ENCODE assay signal across 8 cellular contexts in the genomic region with DNA sequence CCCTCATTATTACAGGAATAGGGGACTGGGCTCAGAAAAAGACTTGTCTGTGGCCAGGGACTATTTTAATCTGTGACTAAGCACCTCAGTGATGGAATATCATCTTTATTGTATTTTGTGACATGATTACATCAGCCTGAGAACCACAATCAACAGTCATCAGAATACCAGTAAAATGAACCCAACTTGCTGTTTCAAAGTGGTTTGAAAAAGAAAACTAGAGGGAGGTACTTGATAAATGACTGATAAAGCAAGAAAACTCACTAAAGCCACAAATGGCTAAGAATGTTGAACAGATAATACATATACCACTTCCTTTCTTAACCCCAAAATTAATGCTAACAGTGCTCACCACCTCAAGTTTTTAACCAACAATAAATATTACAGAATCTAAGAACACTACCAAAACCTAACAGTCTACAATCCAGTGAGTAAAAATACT.
A peak's percentile ranks its signal among the peaks of the same experiment; 100 is the strongest.
DNase-seq lines count a peak whose midpoint lies in the region; ATAC-seq, FAIRE-seq and TF ChIP-seq lines count a peak whose summit lies in the region.

No MANE protein-coding gene starts in this region.

- ATAC-seq in GM19351 (IDR thresholded peaks at IDR 0.05; ENCODE audit: unreplicated experiment) (peak; percentile 82), HG03558 (IDR thresholded peaks at IDR 0.05; ENCODE audit: extremely low read depth, unreplicated experiment) (peak; percentile 58)

- DNase-seq in AG09309 (ENCODE audit: low read depth), result peak; percentile 77
- peak; percentile 55 for DNase-seq in astrocyte of the cerebellum (ENCODE audit: low read depth)
- peak; percentile 20 for DNase-seq in urothelium cell line (ENCODE audit: low spot score)
- no peak for DNase-seq in activated gamma-delta T cell treated with Interleukin-2 at 50 U/mL for 16 hours
- DNase-seq in stimulated activated CD4-positive, alpha-beta T cell treated with anti-CD3 and anti-CD28 coated beads, Interleukin-2, amount 100 ng/mL, for 48 hours, result no peak
- DNase-seq in NCI-H748 (lab: John Stamatoyannopoulos, UW; ENCODE audit: unreplicated experiment), result no peak

- FAIRE-seq in urothelium cell line (lab: Jason Lieb, UNC), result no peak

- H3K4me3 ChIP-seq in AG09309 (ENCODE audit: control insufficient read depth, low read depth, low read length), result no peak overlapping the region
- H3K4me3 ChIP-seq in astrocyte of the cerebellum (ENCODE audit: low read depth, low read length), result no peak overlapping the region

- no peak for TF ChIP-seq CTCF in AG09309 (IDR thresholded peaks at IDR 0.05; ENCODE audit: control insufficient read depth, insufficient read depth, low read depth, low read length, missing control alignments)
- TF ChIP-seq CTCF in astrocyte of the cerebellum (IDR thresholded peaks at IDR 0.05; ENCODE audit: low read depth, low read length, missing control alignments), result no peak

- in situ Hi-C loops in astrocyte of the cerebellum (cut with HindIII; ENCODE audit: low sequenced_read_pairs), result no loop called here

Comparison
In these comparisons a context has a peak if more than half of its experiments do, and no peak if none do; other contexts are left out.
1. DNase-seq: peak in AG09309 (single experiment), astrocyte of the cerebellum (single experiment) and urothelium cell line (single experiment); none in activated gamma-delta T cell treated with Interleukin-2 at 50 U/mL for 16 hours (single experiment), stimulated activated CD4-positive, alpha-beta T cell treated with anti-CD3 and anti-CD28 coated beads, Interleukin-2, amount 100 ng/mL, for 48 hours (0 of 2) and NCI-H748 (single experiment).